ENCODE assay signal across 27 cellular contexts in the genomic region with DNA sequence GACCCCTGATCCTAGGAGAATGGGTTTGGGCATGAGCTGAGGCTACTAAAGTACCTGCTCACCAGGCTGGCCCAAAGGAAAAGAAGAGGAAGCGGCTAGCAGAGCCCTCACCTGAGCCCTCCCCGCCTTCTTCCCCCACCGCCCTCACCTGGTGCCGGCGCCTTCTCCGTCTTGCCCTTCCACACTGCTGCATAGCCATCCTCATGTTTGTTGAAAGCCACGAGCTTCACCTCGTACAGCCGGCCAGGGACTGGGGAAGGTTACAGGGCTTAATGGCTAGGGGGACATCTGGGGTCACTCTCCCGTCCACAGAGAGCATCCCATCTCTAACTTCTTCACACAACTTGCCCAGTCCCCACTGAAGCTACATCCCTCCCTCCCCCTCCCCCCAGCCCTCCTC. TPM values are rescaled to one million over a fixed set of nuclear protein-coding genes. Genes with fewer than 3 reads are reported as not detected.
DNase-seq lines count a peak whose midpoint lies in the region; ATAC-seq, FAIRE-seq and TF ChIP-seq lines count a peak whose summit lies in the region.
"Had no signal": no experiment of that assay in that cellular context is flagged by ENCODE, and none has a peak within 500 bp of the region (broad histone marks: within the 10 kb centered on the region; RNA-seq: fewer than 3 reads in every experiment).

No MANE protein-coding gene starts in this region.

- H3K79me2 ChIP-seq in HepG2 (ENCODE audit: insufficient read depth, low read length) = no peaks in the 10 kb centered on the region

- peak; percentile 9; the same call in 2 of the 3 replicates for ATAC-seq in HepG2
- ATAC-seq: GM12878 had no signal

- H3K4me3 ChIP-seq in HEK293 (ENCODE audit: low read depth, low read length) = no peak overlapping the region
- H3K4me3 ChIP-seq in HepG2 (replicated peaks in 1 of 3; ENCODE audit: insufficient read depth in 1 of 3, low read depth in 2 of 3, low read length in 3 of 3) = 0 out of 6 replicates have a peak overlapping the region, but pooled peaks of 1 of the 3 experiments have one; percentile 23
- H3K4me3 ChIP-seq: BLaER1, GM12878 had no signal

- TF ChIP-seq CTCF in HEK293 (tag by site-specific recombination; IDR thresholded peaks at IDR 0.05) (no peak), HepG2 (CRISPR knock-in tag; IDR thresholded peaks at IDR 0.05) (no peak)

- no peak overlapping the region for H2AFZ ChIP-seq in HepG2 (ENCODE audit: low read length)

- no peak overlapping the region for H3K9ac ChIP-seq in HepG2 (ENCODE audit: insufficient read depth, low read depth, low read length)
- H3K9ac ChIP-seq: BLaER1 had no signal

- POLR2A ChIA-PET in HEK293 (lab: Yijun Ruan, JAX) (no interaction called here), HepG2 (lab: Yijun Ruan, JAX) (interaction anchor here (0.8 to 1.0 kb wide), 2 partner anchors 9 to 24 kb away, joined by 3 to 4 read pairs; no protein-coding TSS in a partner anchor)

- TF ChIP-seq RAD21 in HepG2 (CRISPR knock-in tag; IDR thresholded peaks at IDR 0.05) = no peak

- H3K36me3 ChIP-seq in HEK293 (ENCODE audit: control insufficient read depth in 2 of 2, insufficient read depth in 1 of 2, low read length in 2 of 2) (no peaks in the 10 kb centered on the region), HepG2 (replicated peaks in 1 of 2; ENCODE audit: control insufficient read depth in 1 of 2, insufficient read depth in 2 of 2, low read length in 2 of 2) (no peaks in the 10 kb centered on the region)
- H3K36me3 ChIP-seq: BE2C, BLaER1 had no signal

- peaks cover 3 to 33% of the 10 kb centered on the region in 2 experiments; a peak in 3 of 5 replicates for H3K27me3 ChIP-seq in HepG2 (ENCODE audit: control insufficient read depth in 1 of 2, insufficient read depth in 2 of 2, low read length in 2 of 2)

- DNase-seq in NCI-H526 treated with DMSO at 0.1 percent for 48 hours (lab: John Stamatoyannopoulos, UW) (peak; percentile 24), HepG2 (ENCODE audit: low spot score) (no peak)
- no peak for DNase-seq in stimulated activated CD8-positive, alpha-beta memory T cell treated with anti-CD3 and anti-CD28 coated beads, Interleukin-4, amount 100 ng/mL, for 48 hours
- no peak for DNase-seq in activated effector memory CD4-positive, alpha-beta T cell treated with anti-CD3 and anti-CD28 coated beads, Interleukin-2, amount 50 U/mL, for 16 hours
- DNase-seq: 8988T; ACHN; BE2C; C1 segment of cervical spinal cord; CD4-positive, alpha-beta memory T cell; CD4-positive, CD25-positive, alpha-beta regulatory T cell; CD8-positive, alpha-beta memory T cell; COR-L47; DMS 273 treated with DMSO at 0.1 percent for 48 hours; DMS153; DMS53; DMS79; DND-41; EL; GDM1 had no signal

- FAIRE-seq in HepG2 (lab: Jason Lieb, UNC) = no peak
- FAIRE-seq: A204.1, GM12878, GM12892, GM18507 had no signal

- intact Hi-C loops in HepG2 (cut with micrococcal nuclease; ENCODE audit: unreplicated experiment) = no loop called here

- TF ChIP-seq POLR2A in HepG2 (IDR thresholded peaks at IDR 0.05; ENCODE audit: insufficient read depth in 1 of 2, low read depth in 2 of 2, low read length in 2 of 2) = no peak

- in situ Hi-C loops in HepG2 (cut with HindIII; ENCODE audit: extremely low pct_ligation_motif_present, low pct_unique_long_range_greater_than_20kb) = no loop called here

- peak overlapping the region; percentile 56 for H3K4me2 ChIP-seq in HepG2 (ENCODE audit: low read depth, low read length)
- H3K4me2 ChIP-seq: BLaER1 had no signal

- TF ChIP-seq EP300 in HepG2 (IDR thresholded peaks at IDR 0.05; ENCODE audit: low read depth in 2 of 2, low read length in 2 of 2) (no peak), HepG2 (CRISPR knock-in tag; IDR thresholded peaks at IDR 0.05; ENCODE audit: borderline replicate concordance) (no peak)

- CTCF ChIA-PET in HEK293 (lab: Yijun Ruan, JAX) = interaction anchor here (0.5 to 17.3 kb wide), 3 partner anchors 9 to 84 kb away, joined by 3 to 454 read pairs (median 18); no protein-coding TSS in a partner anchor
- CTCF ChIA-PET in HepG2 (lab: Yijun Ruan, JAX; ENCODE audit: low intra/inter-chr PET ratio, low total read pairs) = no interaction called here

- H3K4me1 ChIP-seq in HEK293 (ENCODE audit: control insufficient read depth, insufficient read depth, low read length) (no peaks in the 10 kb centered on the region), HepG2 (ENCODE audit: insufficient read depth, low read length) (peaks cover 35% of the 10 kb centered on the region)
- H3K4me1 ChIP-seq: BE2C, BLaER1 had no signal

- no TSS peak for BruUV-seq in HepG2 (replicated peaks; lab: Mats Ljungman, UMichigan)

- H3K27ac ChIP-seq in HEK293 (ENCODE audit: extremely low read depth, low read depth, low read length) (no peak overlapping the region), HepG2 (ENCODE audit: extremely low read length, insufficient read depth, low read length) (no peak overlapping the region)
- H3K27ac ChIP-seq: BLaER1 had no signal

- H4K20me1 ChIP-seq in HepG2 (ENCODE audit: insufficient read depth, low read length) = no peaks in the 10 kb centered on the region
- H4K20me1 ChIP-seq: BLaER1 had no signal

- WGBS in HepG2 (ENCODE audit: low lambda C conversion rate) = 12% methylated on average over 7 of the region's 10 CpGs

- no peaks in the 10 kb centered on the region for H3K9me3 ChIP-seq in HEK293 (ENCODE audit: control insufficient read depth, insufficient read depth, low read depth, low read length)
- H3K9me3 ChIP-seq in HepG2 (ENCODE audit: low read length) = no peaks in the 10 kb centered on the region
- H3K9me3 ChIP-seq: BE2C, BLaER1 had no signal

TF ChIP-seq in HEK293, 187 proteins besides CTCF, POLR2A, EP300 and RAD21:
- TF ChIP-seq ZNF10 (tag by site-specific recombination; IDR thresholded peaks at IDR 0.05) (peak; percentile 73), ZNF221 (tag by site-specific recombination; IDR thresholded peaks at IDR 0.05; ENCODE audit: borderline replicate concordance) (no peak)
TF ChIP-seq in HEK293: peak in this region for 1.

TF ChIP-seq in HepG2, 621 proteins besides CTCF, POLR2A, EP300 and RAD21 (continues in another document):
- TF ChIP-seq PRPF4 (IDR thresholded peaks at IDR 0.05; ENCODE audit: low read depth, low read length, poor library complexity, severe bottlenecking) (no peak), SAP130 (CRISPR knock-in tag; IDR thresholded peaks at IDR 0.05; ENCODE audit: low read depth) (no peak), ZKSCAN5 (CRISPR knock-in tag; IDR thresholded peaks at IDR 0.05) (no peak), ZSCAN22 (CRISPR knock-in tag; IDR thresholded peaks at IDR 0.05) (no peak), XRCC5 (optimal IDR thresholded peaks at IDR 0.05; ENCODE audit: low read length) (no peak), ZNF546 (CRISPR knock-in tag; conservative IDR thresholded peaks at IDR 0.05) (no peak)

RNA-seq across cellular contexts. Expression of a gene that starts 13.9 kb away (rescaled TPM):
- total RNA-seq in HepG2 (2016; rRNA removed; fragmentation: Illumina TruSeq; extraction: Trizol) = 31.2 and 51.8 TPM in 2 replicates
- 9.5 and 9.8 TPM in 2 replicates for total RNA-seq in HepG2 (2016; cell fraction: cytosol; rRNA removed; fragmentation: Illumina TruSeq; extraction: Trizol; ENCODE audit: low read depth)
- total RNA-seq in HepG2 (2016; cell fraction: insoluble cytoplasmic fraction; rRNA removed; fragmentation: Illumina TruSeq; extraction: Trizol) = 29.4 and 52.8 TPM in 2 replicates
- total RNA-seq in HepG2 (2016; cell fraction: membrane; rRNA removed; fragmentation: Illumina TruSeq; extraction: Trizol) = 40.5 and 40.6 TPM in 2 replicates
- 59.8 and 72.1 TPM in 2 replicates for total RNA-seq in HepG2 (2016; cell fraction: nucleus; rRNA removed; fragmentation: Illumina TruSeq; extraction: Trizol)
- polyA plus RNA-seq in HepG2 (2011; rRNA removed) = 30.1 and 35.7 TPM in 2 replicates
- polyA plus RNA-seq in HepG2 (2011; cell fraction: cytosol; rRNA removed) = 21.8 and 38.4 TPM in 2 replicates
- 46.7 and 64.4 TPM in 2 replicates for polyA plus RNA-seq in HepG2 (2011; cell fraction: nucleus; rRNA removed)
- 27.1 and 28.5 TPM in 2 replicates for polyA plus RNA-seq in HepG2 (2012)
- polyA plus RNA-seq in HepG2 (2016; cell fraction: cytosol; fragmentation: Illumina TruSeq; extraction: Trizol; ENCODE audit: low read depth) = 14.9 and 15.4 TPM in 2 replicates
- 40.4 and 49.0 TPM in 2 replicates for polyA plus RNA-seq in HepG2 (2016; cell fraction: insoluble cytoplasmic fraction; fragmentation: Illumina TruSeq; extraction: Trizol; ENCODE audit: low read depth)
- polyA plus RNA-seq in HepG2 (2016; cell fraction: membrane; fragmentation: Illumina TruSeq; extraction: Trizol; ENCODE audit: low read depth) = 39.5 and 45.0 TPM in 2 replicates
- 130 and 131 TPM in 2 replicates for polyA plus RNA-seq in HepG2 (2016; cell fraction: nucleus; fragmentation: Illumina TruSeq; extraction: Trizol; ENCODE audit: insufficient read depth, low read depth)
- polyA minus RNA-seq in HepG2 (2011; rRNA and poly(A)+ RNA removed; ENCODE audit: low replicate concordance) = 0.07 and 131 TPM in 2 replicates
- 57.3 and 61.0 TPM in 2 replicates for polyA minus RNA-seq in HepG2 (2011; cell fraction: cytosol; rRNA and poly(A)+ RNA removed)
- 23.1 and 27.6 TPM in 2 replicates for polyA minus RNA-seq in HepG2 (2011; cell fraction: nucleus; rRNA and poly(A)+ RNA removed)
- total RNA-seq: CD4-positive, alpha-beta memory T cell; CD4-positive, CD25-positive, alpha-beta regulatory T cell; CD8-positive, alpha-beta memory T cell; Daoy had no signal
- polyA plus RNA-seq: CD14-positive monocyte; CD4-positive, alpha-beta memory T cell; CD4-positive, CD25-positive, alpha-beta regulatory T cell; CD8-positive, alpha-beta memory T cell had no signal

RNA-seq across cellular contexts. Expression of a gene that starts 31.0 kb away (rescaled TPM):
- total RNA-seq in HepG2 (2016; rRNA removed; fragmentation: Illumina TruSeq; extraction: Trizol) = 0.87 and 1.1 TPM in 2 replicates
- 0.09 and 0.30 TPM in 2 replicates for total RNA-seq in HepG2 (2016; cell fraction: cytosol; rRNA removed; fragmentation: Illumina TruSeq; extraction: Trizol; ENCODE audit: low read depth)
- total RNA-seq in HepG2 (2016; cell fraction: insoluble cytoplasmic fraction; rRNA removed; fragmentation: Illumina TruSeq; extraction: Trizol) = 0.76 and 0.89 TPM in 2 replicates
- total RNA-seq in HepG2 (2016; cell fraction: membrane; rRNA removed; fragmentation: Illumina TruSeq; extraction: Trizol) = 0.46 and 0.55 TPM in 2 replicates
- 1.1 and 1.5 TPM in 2 replicates for total RNA-seq in HepG2 (2016; cell fraction: nucleus; rRNA removed; fragmentation: Illumina TruSeq; extraction: Trizol)
- polyA plus RNA-seq in HepG2 (2011; rRNA removed) = 0.39 and 0.55 TPM in 2 replicates
- 0.42 and 0.45 TPM in 2 replicates for polyA plus RNA-seq in HepG2 (2011; cell fraction: cytosol; rRNA removed)
- 1.8 and 2.0 TPM in 2 replicates for polyA plus RNA-seq in HepG2 (2011; cell fraction: nucleus; rRNA removed)
- polyA plus RNA-seq in HepG2 (2012) = 0.30 and 0.49 TPM in 2 replicates
- 0.12 and 0.17 TPM in 2 replicates for polyA plus RNA-seq in HepG2 (2016; cell fraction: cytosol; fragmentation: Illumina TruSeq; extraction: Trizol; ENCODE audit: low read depth)
- 1.1 and 1.3 TPM in 2 replicates for polyA plus RNA-seq in HepG2 (2016; cell fraction: insoluble cytoplasmic fraction; fragmentation: Illumina TruSeq; extraction: Trizol; ENCODE audit: low read depth)
- 0.44 and 0.58 TPM in 2 replicates for polyA plus RNA-seq in HepG2 (2016; cell fraction: membrane; fragmentation: Illumina TruSeq; extraction: Trizol; ENCODE audit: low read depth)
- polyA plus RNA-seq in HepG2 (2016; cell fraction: nucleus; fragmentation: Illumina TruSeq; extraction: Trizol; ENCODE audit: insufficient read depth, low read depth) = 2.5 and 2.7 TPM in 2 replicates
- polyA minus RNA-seq in HepG2 (2011; rRNA and poly(A)+ RNA removed; ENCODE audit: low replicate concordance) = 0.56 and 0.68 TPM in 2 replicates
- polyA minus RNA-seq in HepG2 (2011; cell fraction: cytosol; rRNA and poly(A)+ RNA removed) = 0.59 and 0.79 TPM in 2 replicates
- polyA minus RNA-seq in HepG2 (2011; cell fraction: nucleus; rRNA and poly(A)+ RNA removed) = 0.64 and 1.5 TPM in 2 replicates
- polyA plus RNA-seq: CD14-positive monocyte; CD8-positive, alpha-beta memory T cell had no signal
